Comparison of ENCODE assay signal across 16 cellular contexts in genomic region chr6:138596126-138596525, GRCh38.
"Had no signal": no experiment of that assay in that cellular context is flagged by ENCODE, and none has a peak within 500 bp of the region (broad histone marks: within the 10 kb centered on the region; RNA-seq: fewer than 3 reads in every experiment).

No MANE protein-coding gene starts in this region.

- H3K27me3 Mint-ChIP-seq: type B pancreatic cell had no signal

- H3K27me3 ChIP-seq: heart left ventricle, right atrium auricular region, sigmoid colon, thyroid gland had no signal

- H3K9me3 Mint-ChIP-seq: endodermal cell; naive thymus-derived CD8-positive, alpha-beta T cell; type B pancreatic cell had no signal

- H3K27ac Mint-ChIP-seq: endodermal cell; naive thymus-derived CD8-positive, alpha-beta T cell; type B pancreatic cell had no signal

- H3K36me3 Mint-ChIP-seq: naive thymus-derived CD8-positive, alpha-beta T cell; type B pancreatic cell had no signal

- DNase-seq: effector CD4-positive, alpha-beta T cell; endodermal cell; heart left ventricle; hippocampal formation; mucosa of descending colon; naive thymus-derived CD8-positive, alpha-beta T cell; posterior cingulate gyrus; sigmoid colon; stimulated activated CD4-positive, alpha-beta T cell treated with anti-CD3 and anti-CD28 coated beads, Interleukin-12 subunit alpha, Interleukin-12 subunit beta, amount 100 ng/mL, for 4 hours; stimulated activated naive CD4-positive, alpha-beta T cell; thyroid gland had no signal

- H3K4me3 Mint-ChIP-seq: endodermal cell; naive thymus-derived CD8-positive, alpha-beta T cell; type B pancreatic cell had no signal

- H3K4me3 ChIP-seq: mucosa of descending colon, right atrium auricular region, sigmoid colon, skin epidermis, thyroid gland had no signal

- H3K4me1 ChIP-seq: thyroid gland had no signal

- H3K9me3 ChIP-seq: heart left ventricle, mucosa of descending colon, neutrophil, right atrium auricular region, sigmoid colon, thyroid gland had no signal

- H3K36me3 ChIP-seq: heart left ventricle, neutrophil, right atrium auricular region, sigmoid colon, thyroid gland had no signal

- ATAC-seq: esophagus mucosa; heart left ventricle; mucosa of descending colon; naive thymus-derived CD8-positive, alpha-beta T cell had no signal

- H3K27ac ChIP-seq: neutrophil, right atrium auricular region, thyroid gland had no signal
